Comparison of ENCODE assay signal across 31 cellular contexts in the genomic region with DNA sequence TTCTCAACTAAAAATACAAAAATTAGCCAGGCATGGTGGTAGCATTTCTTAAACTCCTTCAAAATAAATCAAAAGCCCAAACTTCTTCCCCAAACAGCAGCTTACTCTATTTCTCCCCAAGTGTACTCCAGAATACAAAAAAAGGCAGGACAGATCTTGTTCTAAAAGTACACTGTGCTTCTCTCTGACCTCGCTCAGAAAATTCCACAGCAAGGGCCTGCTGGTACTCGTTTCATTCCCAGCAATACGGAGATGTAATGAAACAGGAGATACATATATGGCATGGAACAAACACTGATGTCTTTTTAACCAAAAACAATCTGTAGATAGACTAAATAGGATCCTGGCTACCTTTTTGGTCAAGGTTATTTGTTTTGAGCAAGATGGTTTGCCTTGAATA. TPM values are rescaled to one million over a fixed set of nuclear protein-coding genes. Genes with fewer than 3 reads are reported as not detected.
"Had no signal": no experiment of that assay in that cellular context is flagged by ENCODE, and none has a peak within 500 bp of the region (broad histone marks: within the 10 kb centered on the region; RNA-seq: fewer than 3 reads in every experiment).

No MANE protein-coding gene starts in this region.

- H3K36me3 ChIP-seq: brain microvascular endothelial cell, cardiac muscle cell, esophagus squamous epithelium, WERI-Rb-1 had no signal

- ATAC-seq: activated CD4-positive, CD25-positive, alpha-beta regulatory T cell treated with anti-CD3 and anti-CD28 coated beads, Interleukin-2, amount 50 U/mL, for 24 hours; activated CD8-positive, alpha-beta T cell treated with anti-CD3 and anti-CD28 coated beads for 36 hours; activated T-cell treated with anti-CD3 and anti-CD28 coated beads, Interleukin-2, amount 50 U/mL, for 4 hours; activated T-helper 17 cell treated with anti-CD3 and anti-CD28 coated beads, Interleukin-2, amount 50 U/mL, for 72 hours; effector memory CD8-positive, alpha-beta T cell; T-helper 17 cell had no signal

- FAIRE-seq: astrocyte, frontal cortex had no signal

- H3K27ac ChIP-seq: brain microvascular endothelial cell, cardiac muscle cell, coronary artery, dorsolateral prefrontal cortex, epithelial cell of prostate, esophagus squamous epithelium, WERI-Rb-1 had no signal

- DNase-seq: activated B cell treated with CpG ODN at 0.5 μM for 24 hours; activated CD4-positive, alpha-beta T cell treated with anti-CD3 and anti-CD28 coated beads for 48 hours; activated CD4-positive, alpha-beta T cell treated with anti-CD3 and anti-CD28 coated beads, Interleukin-2, amount 50 U/mL, for 1 hour; activated CD4-positive, alpha-beta T cell treated with anti-CD3 and anti-CD28 coated beads, Interleukin-2, amount 50 U/mL, for 48 hours; activated CD8-positive, alpha-beta memory T cell treated with anti-CD3 and anti-CD28 coated beads for 24 hours; activated CD8-positive, alpha-beta T cell treated with anti-CD3 and anti-CD28 coated beads for 36 hours; activated effector memory CD4-positive, alpha-beta T cell treated with Interleukin-2 at 50 U/mL for 16 hours; activated gamma-delta T cell treated with Interleukin-2 at 50 U/mL for 16 hours; activated naive CD4-positive, alpha-beta T cell treated with anti-CD3 and anti-CD28 coated beads, Interleukin-2, amount 50 U/mL, for 16 hours; activated naive CD4-positive, alpha-beta T cell treated with Interleukin-2 at 50 U/mL for 16 hours; activated T-cell treated with anti-CD3 and anti-CD28 coated beads, Interleukin-2, amount 50 U/mL, for 4 hours; amniotic stem cell; anterior cingulate cortex; brain microvascular endothelial cell; dorsolateral prefrontal cortex; effector CD4-positive, alpha-beta T cell; effector memory CD8-positive, alpha-beta T cell; esophagus squamous epithelium; head of caudate nucleus; T-helper 1 cell; T-helper 17 cell; T1000; WERI-Rb-1 had no signal

- H3K4me1 ChIP-seq: esophagus squamous epithelium had no signal

- H3K27me3 ChIP-seq: brain microvascular endothelial cell, cardiac muscle cell, esophagus squamous epithelium had no signal

- H3K9me3 ChIP-seq: esophagus squamous epithelium had no signal

- H3K4me3 ChIP-seq: cardiac muscle cell, coronary artery, dorsolateral prefrontal cortex, esophagus squamous epithelium had no signal

RNA-seq across cellular contexts. Expression of a gene that starts 25.2 kb away (rescaled TPM):
- total RNA-seq: fibroblast of villous mesenchyme had no signal
